In the genomic region with DNA sequence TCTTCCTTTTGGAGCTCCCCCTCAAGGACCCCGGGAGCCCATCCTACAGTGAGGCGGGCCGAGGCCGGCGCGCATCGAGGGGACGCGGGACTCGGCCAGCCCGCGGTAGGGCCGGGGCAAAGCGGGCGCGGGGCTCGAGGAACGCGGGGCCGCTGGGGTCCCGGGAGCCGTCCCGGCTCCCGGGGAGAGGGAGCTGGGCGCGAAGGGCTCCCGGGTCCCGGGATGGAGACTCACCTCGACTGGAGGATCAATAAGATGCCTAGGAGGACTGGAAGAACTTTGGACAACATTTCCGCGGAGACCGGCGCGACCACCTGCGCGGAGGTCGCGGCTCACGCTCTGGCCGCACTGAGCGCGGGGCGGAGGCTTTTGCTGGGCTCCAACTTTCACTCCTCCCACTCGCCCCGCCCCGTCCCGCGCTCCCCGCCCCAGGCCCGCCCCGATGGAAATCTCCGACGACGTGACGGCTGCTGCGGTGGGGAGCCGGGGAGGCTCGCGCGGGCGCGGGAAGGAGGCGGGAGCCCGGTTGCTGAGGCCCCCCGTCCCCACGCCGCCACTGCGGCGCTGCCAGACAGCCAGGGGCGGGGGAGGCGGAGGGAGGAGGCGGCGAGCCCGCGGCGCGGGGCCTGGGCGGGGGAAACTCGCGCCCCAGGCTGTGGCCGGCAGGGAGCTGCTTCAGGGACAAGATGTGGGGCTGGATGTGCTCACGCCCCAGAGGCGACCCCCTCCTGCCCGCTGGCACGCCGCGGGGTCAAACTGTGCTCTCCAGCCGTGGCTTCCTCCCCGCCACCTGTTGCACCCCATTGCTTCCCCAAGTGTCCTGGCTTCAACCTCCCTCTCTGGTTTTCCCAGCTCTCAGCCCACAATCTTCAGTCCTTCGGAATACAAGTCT, we compare ENCODE assay signal across 9 cellular contexts. TPM values are rescaled to one million over a fixed set of nuclear protein-coding genes. Genes with fewer than 3 reads are reported as not detected.
DNase-seq lines count a peak whose midpoint lies in the region; ATAC-seq and TF ChIP-seq lines count a peak whose summit lies in the region.
"Had no signal": no experiment of that assay in that cellular context is flagged by ENCODE, and none has a peak within 500 bp of the region (broad histone marks: within the 10 kb centered on the region; RNA-seq: fewer than 3 reads in every experiment).

A gene with protein sequence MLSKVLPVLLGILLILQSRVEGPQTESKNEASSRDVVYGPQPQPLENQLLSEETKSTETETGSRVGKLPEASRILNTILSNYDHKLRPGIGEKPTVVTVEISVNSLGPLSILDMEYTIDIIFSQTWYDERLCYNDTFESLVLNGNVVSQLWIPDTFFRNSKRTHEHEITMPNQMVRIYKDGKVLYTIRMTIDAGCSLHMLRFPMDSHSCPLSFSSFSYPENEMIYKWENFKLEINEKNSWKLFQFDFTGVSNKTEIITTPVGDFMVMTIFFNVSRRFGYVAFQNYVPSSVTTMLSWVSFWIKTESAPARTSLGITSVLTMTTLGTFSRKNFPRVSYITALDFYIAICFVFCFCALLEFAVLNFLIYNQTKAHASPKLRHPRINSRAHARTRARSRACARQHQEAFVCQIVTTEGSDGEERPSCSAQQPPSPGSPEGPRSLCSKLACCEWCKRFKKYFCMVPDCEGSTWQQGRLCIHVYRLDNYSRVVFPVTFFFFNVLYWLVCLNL (minus strand): TSS at position 341 of the 892 bp plus-strand sequence. CDS start 51 bp downstream, at position 290.

- H3K27ac Mint-ChIP-seq in activated CD8-positive, alpha-beta T cell treated with anti-CD3 and anti-CD28 coated beads for 36 hours, result no peak within 1 kb of the TSS
- no peak within 1 kb of the TSS for H3K27ac Mint-ChIP-seq in activated CD8-positive, alpha-beta T cell treated with anti-CD3 and anti-CD28 coated beads, Interleukin-2, amount 10 ng/mL, durations not matched to agents 7 days and 5 days

- peak; percentile 2 for DNase-seq in activated CD8-positive, alpha-beta T cell treated with anti-CD3 and anti-CD28 coated beads for 36 hours
- no peak for DNase-seq in activated CD8-positive, alpha-beta T cell treated with anti-CD3 and anti-CD28 coated beads, Interleukin-2, amount 10 ng/mL, durations not matched to agents 7 days and 5 days
- DNase-seq in astrocyte of the spinal cord (ENCODE audit: low read depth, low spot score) (peak; percentile 50), stomach (peak; percentile 28), middle frontal gyrus (ENCODE audit: extremely low spot score, low spot score) (no peak)

- H3K27me3 Mint-ChIP-seq in activated CD8-positive, alpha-beta T cell treated with anti-CD3 and anti-CD28 coated beads for 36 hours, result peaks cover 15% of the 10 kb centered on the region
- peaks cover 11% of the 10 kb centered on the region for H3K27me3 Mint-ChIP-seq in activated CD8-positive, alpha-beta T cell treated with anti-CD3 and anti-CD28 coated beads, Interleukin-2, amount 10 ng/mL, durations not matched to agents 7 days and 5 days (ENCODE audit: low read depth)

- CTCF ChIA-PET in activated CD8-positive, alpha-beta T cell treated with anti-CD3 and anti-CD28 coated beads for 36 hours (lab: Charles Lee), result no interaction called here
- CTCF ChIA-PET in activated CD8-positive, alpha-beta T cell treated with anti-CD3 and anti-CD28 coated beads, Interleukin-2, amount 10 ng/mL, durations not matched to agents 7 days and 5 days (lab: Charles Lee), result no interaction called here

- H3K36me3 ChIP-seq in iPS-20b (ENCODE audit: insufficient read depth, low read depth, low read length) (no peaks in the 10 kb centered on the region), stomach (no peaks in the 10 kb centered on the region)

- H3K9me3 Mint-ChIP-seq in activated CD8-positive, alpha-beta T cell treated with anti-CD3 and anti-CD28 coated beads for 36 hours, result no peaks in the 10 kb centered on the region
- H3K9me3 Mint-ChIP-seq in activated CD8-positive, alpha-beta T cell treated with anti-CD3 and anti-CD28 coated beads, Interleukin-2, amount 10 ng/mL, durations not matched to agents 7 days and 5 days (ENCODE audit: insufficient read depth), result no peaks in the 10 kb centered on the region

- no peak for TF ChIP-seq EP300 in stomach (IDR thresholded peaks at IDR 0.05)

- H3K36me3 Mint-ChIP-seq in activated CD8-positive, alpha-beta T cell treated with anti-CD3 and anti-CD28 coated beads for 36 hours (ENCODE audit: low read depth), result no peaks in the 10 kb centered on the region
- no peaks in the 10 kb centered on the region for H3K36me3 Mint-ChIP-seq in activated CD8-positive, alpha-beta T cell treated with anti-CD3 and anti-CD28 coated beads, Interleukin-2, amount 10 ng/mL, durations not matched to agents 7 days and 5 days (ENCODE audit: low read depth)

- H3K4me3 Mint-ChIP-seq in activated CD8-positive, alpha-beta T cell treated with anti-CD3 and anti-CD28 coated beads for 36 hours, result no peak within 1 kb of the TSS
- no peak within 1 kb of the TSS for H3K4me3 Mint-ChIP-seq in activated CD8-positive, alpha-beta T cell treated with anti-CD3 and anti-CD28 coated beads, Interleukin-2, amount 10 ng/mL, durations not matched to agents 7 days and 5 days

- intact Hi-C loops in activated CD8-positive, alpha-beta T cell treated with anti-CD3 and anti-CD28 coated beads for 36 hours (cut with micrococcal nuclease), result no loop called here
- intact Hi-C loops in stomach (cut with DNase I; ENCODE audit: low total_unique reads), result no loop called here

- H3K9ac ChIP-seq in iPS-20b (ENCODE audit: low read depth, low read length), result no peak within 1 kb of the TSS

- no peak for ATAC-seq in activated CD8-positive, alpha-beta T cell treated with anti-CD3 and anti-CD28 coated beads for 36 hours
- ATAC-seq in activated CD8-positive, alpha-beta T cell treated with anti-CD3 and anti-CD28 coated beads, Interleukin-2, amount 10 ng/mL, durations not matched to agents 7 days and 5 days, result no peak
- ATAC-seq in GM19455 (IDR thresholded peaks at IDR 0.05; ENCODE audit: unreplicated experiment) (no peak), GM21529 (IDR thresholded peaks at IDR 0.05; ENCODE audit: unreplicated experiment) (no peak)

- H3K4me3 ChIP-seq in astrocyte of the spinal cord (ENCODE audit: low read depth, low read length) (peak within 1 kb of the TSS; percentile 59), iPS-20b (ENCODE audit: low read length) (peak within 1 kb of the TSS; percentile 54; the same call in 1 of the 2 replicates), stomach (peak within 1 kb of the TSS; percentile 45 to 49 (median 48))

- 5 to 30% (median 24%) methylated on average over 7 to 90 of the region's 90 CpGs for WGBS in stomach, 5 donors

- H3K27ac ChIP-seq in iPS-20b (ENCODE audit: low read length) (no peak within 1 kb of the TSS), stomach (peak within 1 kb of the TSS; percentile 16 to 75 (median 68))
- H3K27ac ChIP-seq: VCaP had no signal

- in situ Hi-C loops in astrocyte of the spinal cord (cut with HindIII; ENCODE audit: low sequenced_read_pairs), result no loop called here

- no peak for TF ChIP-seq CTCF in activated CD8-positive, alpha-beta T cell treated with anti-CD3 and anti-CD28 coated beads for 36 hours (IDR thresholded peaks at IDR 0.05)
- TF ChIP-seq CTCF in astrocyte of the spinal cord (IDR thresholded peaks at IDR 0.05; ENCODE audit: low read depth, low read length) (no peak), stomach (IDR thresholded peaks at IDR 0.05) (no peak)

- POLR2A ChIA-PET in activated CD8-positive, alpha-beta T cell treated with anti-CD3 and anti-CD28 coated beads for 36 hours (lab: Charles Lee), result no interaction called here
- POLR2A ChIA-PET in activated CD8-positive, alpha-beta T cell treated with anti-CD3 and anti-CD28 coated beads, Interleukin-2, amount 10 ng/mL, durations not matched to agents 7 days and 5 days (lab: Charles Lee), result no interaction called here

- no peaks in the 10 kb centered on the region for H3K4me1 Mint-ChIP-seq in activated CD8-positive, alpha-beta T cell treated with anti-CD3 and anti-CD28 coated beads for 36 hours (ENCODE audit: low read depth)
- H3K4me1 Mint-ChIP-seq in activated CD8-positive, alpha-beta T cell treated with anti-CD3 and anti-CD28 coated beads, Interleukin-2, amount 10 ng/mL, durations not matched to agents 7 days and 5 days (ENCODE audit: low read depth), result no peaks in the 10 kb centered on the region

- H3K9me3 ChIP-seq in iPS-20b (ENCODE audit: insufficient read depth, low read depth, low read length) (no peaks in the 10 kb centered on the region), stomach (no peaks in the 10 kb centered on the region)

- H3K4me1 ChIP-seq in iPS-20b (ENCODE audit: insufficient read depth, low read length) (peaks cover 2% of the 10 kb centered on the region; the same call in 1 of the 2 replicates), stomach (peaks cover 0 to 10% (median 0%) of the 10 kb centered on the region in 4 donors)

- TF ChIP-seq POLR2A in stomach (IDR thresholded peaks at IDR 0.05), result no peak

- H3K27me3 ChIP-seq in iPS-20b (ENCODE audit: insufficient read depth, low read length), result peaks cover 34% of the 10 kb centered on the region
- peaks cover 0 to 24% (median 23%) of the 10 kb centered on the region in 3 donors for H3K27me3 ChIP-seq in stomach

RNA-seq across cellular contexts. Expression of the gene that starts here (rescaled TPM):
- total RNA-seq in activated CD8-positive, alpha-beta T cell treated with anti-CD3 and anti-CD28 coated beads for 36 hours, result not detected
- total RNA-seq in activated CD8-positive, alpha-beta T cell treated with anti-CD3 and anti-CD28 coated beads, Interleukin-2, amount 10 ng/mL, durations not matched to agents 7 days and 5 days, result not detected
- 1,000 to 10,000 TPM in 1 of 5 donors, 10 to 100 TPM in 2, 1 to 10 TPM in 2; 6.2 to 1,253 (median 11.9) TPM for total RNA-seq in stomach
- 10 to 100 TPM in 1 of 3 donors, under 1 TPM in 2; 0.37 to 29.4 (median 0.61) TPM for polyA plus RNA-seq in stomach

Comparison
In these comparisons a context has a peak if more than half of its experiments do, and no peak if none do; other contexts are left out.
1. RNA of the gene that starts here (total RNA-seq): 6.2 to 1,253 TPM in stomach; not detected in activated CD8-positive, alpha-beta T cell treated with anti-CD3 and anti-CD28 coated beads for 36 hours and not detected in activated CD8-positive, alpha-beta T cell treated with anti-CD3 and anti-CD28 coated beads, Interleukin-2, amount 10 ng/mL, durations not matched to agents 7 days and 5 days; every median in the first group is over 4 times any median in the second.
2. Peak in DNase-seq in activated CD8-positive, alpha-beta T cell treated with anti-CD3 and anti-CD28 coated beads for 36 hours; RNA of the gene not detected or under 1 TPM.
3. DNase-seq: peak in astrocyte of the spinal cord (single experiment) and stomach (single experiment); none in activated CD8-positive, alpha-beta T cell treated with anti-CD3 and anti-CD28 coated beads, Interleukin-2, amount 10 ng/mL, durations not matched to agents 7 days and 5 days (single experiment) and middle frontal gyrus (single experiment).
4. Peak in every context shown above with its lines, with median percentiles within 50 percentile points of each other: H3K4me3 ChIP-seq.